Comparison of ENCODE assay signal across 15 cellular contexts in the genomic region with DNA sequence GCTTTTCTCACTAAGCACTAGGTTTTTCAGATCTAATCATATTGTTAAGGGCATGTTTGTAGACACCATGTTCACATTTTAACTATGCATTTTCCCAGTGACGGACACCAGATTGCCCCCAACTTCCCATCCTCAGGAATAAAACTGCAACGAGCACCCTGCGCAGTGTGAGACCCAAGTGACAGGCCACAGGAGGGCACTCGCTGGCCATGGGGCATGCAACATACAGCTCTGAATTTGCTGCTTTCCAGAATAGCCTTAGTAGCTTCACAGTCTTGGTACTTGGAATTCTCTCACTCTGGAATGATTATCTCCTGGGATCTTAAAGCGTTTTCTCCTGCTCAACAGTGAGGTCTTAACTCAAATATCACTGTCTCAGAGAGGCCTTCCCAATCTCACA. TPM values are rescaled to one million over a fixed set of nuclear protein-coding genes. Genes with fewer than 3 reads are reported as not detected.
A peak's percentile ranks its signal among the peaks of the same experiment; 100 is the strongest.
DNase-seq lines count a peak whose midpoint lies in the region; ATAC-seq and TF ChIP-seq lines count a peak whose summit lies in the region.
"Had no signal": no experiment of that assay in that cellular context is flagged by ENCODE, and none has a peak within 500 bp of the region (broad histone marks: within the 10 kb centered on the region; RNA-seq: fewer than 3 reads in every experiment).

No MANE protein-coding gene starts in this region.

- ATAC-seq in HG03442 (IDR thresholded peaks at IDR 0.05; ENCODE audit: unreplicated experiment): no peak
- ATAC-seq: GM12878 had no signal

- peaks cover 9% of the 10 kb centered on the region for H3K36me3 ChIP-seq in CD4-positive, alpha-beta memory T cell (ENCODE audit: insufficient read depth, low read length)

- H3K4me3 ChIP-seq in CD4-positive, alpha-beta memory T cell (ENCODE audit: low read length in 2 of 2): no peak overlapping the region
- H3K4me3 ChIP-seq: BLaER1, GM12878 had no signal

- H3K4me1 ChIP-seq in CD4-positive, alpha-beta memory T cell (ENCODE audit: insufficient read depth, low read length): peaks cover 65% of the 10 kb centered on the region

- BruUV-seq in Calu3 (replicated peaks; lab: Mats Ljungman, UMichigan): no TSS peak

- H3K4me3 Mint-ChIP-seq in Calu3 (ENCODE audit: low read depth, unreplicated experiment): no peak overlapping the region
- peak overlapping the region; percentile 9 for H3K4me3 Mint-ChIP-seq in activated T-helper 1 cell treated with anti-CD3 and anti-CD28 coated beads, Interleukin-12 subunit alpha, Interleukin-12 subunit beta, Interleukin-2, Interleukin-4 antibody, amounts not matched to agents 30 ng/mL and 10 ng/mL and 1 ng/mL, durations not matched to agents 14 hours and 24 hours and 36 hours
- H3K4me3 Mint-ChIP-seq in neural crest cell: peak overlapping the region; percentile 74
- no peak overlapping the region for H3K4me3 Mint-ChIP-seq in CD4-positive, alpha-beta memory T cell
- no peak overlapping the region for H3K4me3 Mint-ChIP-seq in endothelial cell (ENCODE audit: unreplicated experiment)

- intact Hi-C loops in Calu3 (cut with micrococcal nuclease; ENCODE audit: unreplicated experiment): loop anchor here (5.0 kb wide), 1 partner anchor 170 kb away; no protein-coding TSS in a partner anchor
- intact Hi-C loops in activated T-helper 1 cell treated with anti-CD3 and anti-CD28 coated beads, Interleukin-12 subunit alpha, Interleukin-12 subunit beta, Interleukin-2, Interleukin-4 antibody, amounts not matched to agents 30 ng/mL and 10 ng/mL and 1 ng/mL, durations not matched to agents 14 hours and 24 hours and 36 hours (cut with micrococcal nuclease): loop anchor here (2.0 to 10.0 kb wide), 5 partner anchors 25 to 455 kb away; a partner anchor contains a TSS
- intact Hi-C loops in CD4-positive, alpha-beta memory T cell (cut with micrococcal nuclease): loop anchor here (5.0 kb wide), 1 partner anchor 250 kb away; a partner anchor contains a TSS

- DNase-seq in Calu3 (peak; percentile 63), HT-29 (ENCODE audit: low spot score) (peak; percentile 82), neural crest cell (ENCODE audit: low read depth, low spot score) (no peak), OCI-M2 (lab: John Stamatoyannopoulos, UW; ENCODE audit: unreplicated experiment) (no peak), endothelial cell (ENCODE audit: low spot score) (no peak)
- DNase-seq in activated T-helper 1 cell treated with anti-CD3 and anti-CD28 coated beads, Interleukin-12 subunit alpha, Interleukin-12 subunit beta, Interleukin-2, Interleukin-4 antibody, amounts not matched to agents 30 ng/mL and 10 ng/mL and 1 ng/mL, durations not matched to agents 14 hours and 24 hours and 36 hours (ENCODE audit: low spot score): no peak
- DNase-seq in CD4-positive, alpha-beta memory T cell: no peak
- DNase-seq: COR-L47, NCI-H1436, NCI-H2081, NCI-H510A treated with DMSO at 0.1 percent for 48 hours had no signal

- peaks cover 42% of the 10 kb centered on the region for H3K36me3 Mint-ChIP-seq in Calu3 (ENCODE audit: insufficient read depth, unreplicated experiment)
- H3K36me3 Mint-ChIP-seq in activated T-helper 1 cell treated with anti-CD3 and anti-CD28 coated beads, Interleukin-12 subunit alpha, Interleukin-12 subunit beta, Interleukin-2, Interleukin-4 antibody, amounts not matched to agents 30 ng/mL and 10 ng/mL and 1 ng/mL, durations not matched to agents 14 hours and 24 hours and 36 hours (ENCODE audit: low read depth): peaks cover 31% of the 10 kb centered on the region
- H3K36me3 Mint-ChIP-seq in neural crest cell (ENCODE audit: low read depth): peaks cover 9% of the 10 kb centered on the region
- peaks cover 18 to 37% of the 10 kb centered on the region in 2 donors for H3K36me3 Mint-ChIP-seq in CD4-positive, alpha-beta memory T cell
- H3K36me3 Mint-ChIP-seq in endothelial cell (ENCODE audit: low read depth, unreplicated experiment): peaks cover 7% of the 10 kb centered on the region

- H3K27ac Mint-ChIP-seq in Calu3 (ENCODE audit: unreplicated experiment) (no peak overlapping the region), neural crest cell (ENCODE audit: unreplicated experiment) (no peak overlapping the region), endothelial cell (ENCODE audit: unreplicated experiment) (no peak overlapping the region)
- H3K27ac Mint-ChIP-seq in activated T-helper 1 cell treated with anti-CD3 and anti-CD28 coated beads, Interleukin-12 subunit alpha, Interleukin-12 subunit beta, Interleukin-2, Interleukin-4 antibody, amounts not matched to agents 30 ng/mL and 10 ng/mL and 1 ng/mL, durations not matched to agents 14 hours and 24 hours and 36 hours: no peak overlapping the region
- peak overlapping the region in 3 of 7 donors; percentile 25 to 62 (median 42) for H3K27ac Mint-ChIP-seq in CD4-positive, alpha-beta memory T cell

- H3K27ac ChIP-seq in CD4-positive, alpha-beta memory T cell (ENCODE audit: low read depth, low read length): no peak overlapping the region
- H3K27ac ChIP-seq: BLaER1, SJSA1 had no signal

- peaks cover 61% of the 10 kb centered on the region for H3K4me1 Mint-ChIP-seq in Calu3 (ENCODE audit: low read depth, unreplicated experiment)
- peaks cover 60% of the 10 kb centered on the region for H3K4me1 Mint-ChIP-seq in activated T-helper 1 cell treated with anti-CD3 and anti-CD28 coated beads, Interleukin-12 subunit alpha, Interleukin-12 subunit beta, Interleukin-2, Interleukin-4 antibody, amounts not matched to agents 30 ng/mL and 10 ng/mL and 1 ng/mL, durations not matched to agents 14 hours and 24 hours and 36 hours (ENCODE audit: low read depth)
- H3K4me1 Mint-ChIP-seq in neural crest cell: peaks cover 38% of the 10 kb centered on the region
- H3K4me1 Mint-ChIP-seq in CD4-positive, alpha-beta memory T cell: peaks cover 46 to 77% (median 60%) of the 10 kb centered on the region in 4 donors
- peaks cover 30% of the 10 kb centered on the region for H3K4me1 Mint-ChIP-seq in endothelial cell (ENCODE audit: unreplicated experiment)

- no peaks in the 10 kb centered on the region for H3K27me3 ChIP-seq in CD4-positive, alpha-beta memory T cell (ENCODE audit: insufficient read depth, low read length)
- H3K27me3 ChIP-seq: BLaER1, SJSA1 had no signal

- H3K9me3 Mint-ChIP-seq in Calu3 (ENCODE audit: low read depth, unreplicated experiment) (no peaks in the 10 kb centered on the region), neural crest cell (no peaks in the 10 kb centered on the region), endothelial cell (ENCODE audit: unreplicated experiment) (no peaks in the 10 kb centered on the region)
- no peaks in the 10 kb centered on the region for H3K9me3 Mint-ChIP-seq in activated T-helper 1 cell treated with anti-CD3 and anti-CD28 coated beads, Interleukin-12 subunit alpha, Interleukin-12 subunit beta, Interleukin-2, Interleukin-4 antibody, amounts not matched to agents 30 ng/mL and 10 ng/mL and 1 ng/mL, durations not matched to agents 14 hours and 24 hours and 36 hours
- no peaks in the 10 kb centered on the region for H3K9me3 Mint-ChIP-seq in CD4-positive, alpha-beta memory T cell

- TF ChIP-seq CTCF in Calu3 (IDR thresholded peaks at IDR 0.05; ENCODE audit: unreplicated experiment) (no peak), neural crest cell (conservative IDR thresholded peaks at IDR 0.05) (no peak), endothelial cell (IDR thresholded peaks at IDR 0.05; ENCODE audit: unreplicated experiment) (no peak)

- CTCF ChIA-PET in Calu3 (lab: Charles Lee): interaction anchor here (0.7 to 2.8 kb wide), 11 partner anchors 9 to 164 kb away, joined by 3 to 17 read pairs (median 4); a partner anchor contains a TSS
- CTCF ChIA-PET in CD4-positive, alpha-beta memory T cell (lab: Charles Lee; ENCODE audit: partially characterized antibody): interaction anchor here (0.9 to 5.6 kb wide), 7 partner anchors 8 to 435 kb away, joined by 3 to 96 read pairs (median 4); no protein-coding TSS in a partner anchor

- no peaks in the 10 kb centered on the region for H3K9me3 ChIP-seq in CD4-positive, alpha-beta memory T cell (ENCODE audit: control insufficient read depth in 1 of 2, low read length in 2 of 2)
- H3K9me3 ChIP-seq: BLaER1, SJSA1 had no signal

- H3K27me3 Mint-ChIP-seq in Calu3 (ENCODE audit: unreplicated experiment): no peaks in the 10 kb centered on the region
- H3K27me3 Mint-ChIP-seq in activated T-helper 1 cell treated with anti-CD3 and anti-CD28 coated beads, Interleukin-12 subunit alpha, Interleukin-12 subunit beta, Interleukin-2, Interleukin-4 antibody, amounts not matched to agents 30 ng/mL and 10 ng/mL and 1 ng/mL, durations not matched to agents 14 hours and 24 hours and 36 hours (ENCODE audit: insufficient read depth): no peaks in the 10 kb centered on the region
- H3K27me3 Mint-ChIP-seq in neural crest cell (ENCODE audit: low read depth): no peaks in the 10 kb centered on the region
- no peaks in the 10 kb centered on the region for H3K27me3 Mint-ChIP-seq in CD4-positive, alpha-beta memory T cell
- H3K27me3 Mint-ChIP-seq in endothelial cell (ENCODE audit: unreplicated experiment): peaks cover 2% of the 10 kb centered on the region

- POLR2A ChIA-PET in CD4-positive, alpha-beta memory T cell (lab: Charles Lee; ENCODE audit: partially characterized antibody): interaction anchor here (0.6 to 5.5 kb wide), 7 partner anchors 9 to 455 kb away, joined by 4 to 72 read pairs (median 4); a partner anchor contains a TSS

RNA-seq across cellular contexts. Expression of a gene that starts 1.0 kb away (rescaled TPM):
- total RNA-seq in Calu3 (2022) (60.2 and 60.5 TPM in 2 replicates), neural crest cell (69.3 and 70.9 TPM in 2 replicates), endothelial cell (ENCODE audit: unreplicated experiment) (45.1 TPM)
- 39.4 and 46.9 TPM in 2 replicates for total RNA-seq in HT-29 (2014; rRNA removed; shearing (Covaris generic))
- 120 and 127 TPM in 2 replicates for total RNA-seq in activated T-helper 1 cell treated with anti-CD3 and anti-CD28 coated beads, Interleukin-12 subunit alpha, Interleukin-12 subunit beta, Interleukin-2, Interleukin-4 antibody, amounts not matched to agents 30 ng/mL and 10 ng/mL and 1 ng/mL, durations not matched to agents 14 hours and 24 hours and 36 hours
- total RNA-seq in CD4-positive, alpha-beta memory T cell: 10 to 100 TPM; 66.5 to 66.6 TPM
- polyA plus RNA-seq in CD4-positive, alpha-beta memory T cell: 10 to 100 TPM; 71.2 to 74.9 TPM

RNA-seq across cellular contexts. Expression of a gene that starts 26.7 kb away (rescaled TPM):
- total RNA-seq in Calu3 (2022): 5.2 and 5.3 TPM in 2 replicates
- total RNA-seq in HT-29 (2014; rRNA removed; shearing (Covaris generic)): 2.1 and 2.4 TPM in 2 replicates
- 4.0 and 4.8 TPM in 2 replicates for total RNA-seq in activated T-helper 1 cell treated with anti-CD3 and anti-CD28 coated beads, Interleukin-12 subunit alpha, Interleukin-12 subunit beta, Interleukin-2, Interleukin-4 antibody, amounts not matched to agents 30 ng/mL and 10 ng/mL and 1 ng/mL, durations not matched to agents 14 hours and 24 hours and 36 hours
- total RNA-seq in neural crest cell: 4.8 and 6.0 TPM in 2 replicates
- total RNA-seq in CD4-positive, alpha-beta memory T cell: 1 to 10 TPM; 2.7 to 4.3 TPM
- 1 to 10 TPM in 1 of 2 donors, under 1 TPM in 1; 0.38 to 1.1 TPM for polyA plus RNA-seq in CD4-positive, alpha-beta memory T cell
- total RNA-seq in endothelial cell (ENCODE audit: unreplicated experiment): 5.2 TPM

Comparison
In these comparisons a context has a peak if more than half of its experiments do, and no peak if none do; other contexts are left out.
1. DNase-seq: peak in Calu3 (single experiment) and HT-29 (single experiment); none in activated T-helper 1 cell treated with anti-CD3 and anti-CD28 coated beads, Interleukin-12 subunit alpha, Interleukin-12 subunit beta, Interleukin-2, Interleukin-4 antibody, amounts not matched to agents 30 ng/mL and 10 ng/mL and 1 ng/mL, durations not matched to agents 14 hours and 24 hours and 36 hours (single experiment), neural crest cell (single experiment), OCI-M2 (single experiment), CD4-positive, alpha-beta memory T cell (0 of 5) and endothelial cell (single experiment).
2. H3K4me3 Mint-ChIP-seq: peak in activated T-helper 1 cell treated with anti-CD3 and anti-CD28 coated beads, Interleukin-12 subunit alpha, Interleukin-12 subunit beta, Interleukin-2, Interleukin-4 antibody, amounts not matched to agents 30 ng/mL and 10 ng/mL and 1 ng/mL, durations not matched to agents 14 hours and 24 hours and 36 hours (single experiment) and neural crest cell (single experiment); none in Calu3 (single experiment), CD4-positive, alpha-beta memory T cell (0 of 8) and endothelial cell (single experiment).